Comparison of ENCODE assay signal across 13 cellular contexts in the genomic region with DNA sequence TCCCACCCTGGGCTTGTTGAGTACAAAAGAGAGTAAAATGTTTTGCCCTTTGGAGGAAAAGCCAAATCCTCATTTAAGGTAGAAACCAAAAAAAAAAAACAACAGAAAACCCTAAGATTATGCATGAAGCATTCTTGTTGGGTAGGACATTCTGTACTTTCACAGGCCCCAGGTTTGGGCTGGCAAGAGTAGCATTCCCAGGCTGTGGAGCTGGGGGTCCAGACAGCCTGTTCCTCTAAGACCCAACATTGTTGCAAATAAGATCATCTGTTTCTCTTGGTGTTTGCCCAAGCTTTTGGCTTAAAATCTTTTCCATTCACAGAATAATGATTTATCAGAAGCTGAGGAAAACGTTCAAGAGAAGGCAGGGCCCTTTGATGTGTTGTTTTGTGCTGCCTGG.
DNase-seq lines count a peak whose midpoint lies in the region; ATAC-seq and TF ChIP-seq lines count a peak whose summit lies in the region.
"Had no signal": no experiment of that assay in that cellular context is flagged by ENCODE, and none has a peak within 500 bp of the region (broad histone marks: within the 10 kb centered on the region; RNA-seq: fewer than 3 reads in every experiment).

No MANE protein-coding gene starts in this region.

- no peak for ATAC-seq in activated CD4-positive, alpha-beta T cell treated with anti-CD3 and anti-CD28 coated beads for 36 hours
- ATAC-seq in stimulated activated effector memory CD8-positive, alpha-beta T cell treated with anti-CD3 and anti-CD28 coated beads, Interleukin-12 subunit alpha, Interleukin-12 subunit beta, amount 100 ng/mL, for 72 hours, result no peak

- H3K4me1 Mint-ChIP-seq in activated CD4-positive, alpha-beta T cell treated with anti-CD3 and anti-CD28 coated beads for 36 hours, result peaks cover 34% of the 10 kb centered on the region
- H3K4me1 Mint-ChIP-seq in activated T-helper 1 cell treated with anti-CD3 and anti-CD28 coated beads, Interleukin-12 subunit alpha, Interleukin-12 subunit beta, Interleukin-2, Interleukin-4 antibody, amounts not matched to agents 30 ng/mL and 10 ng/mL and 1 ng/mL, durations not matched to agents 14 hours and 24 hours and 36 hours (ENCODE audit: low read depth), result peaks cover 67% of the 10 kb centered on the region
- H3K4me1 Mint-ChIP-seq in stimulated activated effector memory CD8-positive, alpha-beta T cell treated with anti-CD3 and anti-CD28 coated beads, Interleukin-12 subunit alpha, Interleukin-12 subunit beta, amount 100 ng/mL, for 72 hours, result peaks cover 45% of the 10 kb centered on the region

- no peaks in the 10 kb centered on the region for H3K9me3 Mint-ChIP-seq in activated CD4-positive, alpha-beta T cell treated with anti-CD3 and anti-CD28 coated beads for 36 hours (ENCODE audit: low read depth)
- no peaks in the 10 kb centered on the region for H3K9me3 Mint-ChIP-seq in activated T-helper 1 cell treated with anti-CD3 and anti-CD28 coated beads, Interleukin-12 subunit alpha, Interleukin-12 subunit beta, Interleukin-2, Interleukin-4 antibody, amounts not matched to agents 30 ng/mL and 10 ng/mL and 1 ng/mL, durations not matched to agents 14 hours and 24 hours and 36 hours
- no peaks in the 10 kb centered on the region for H3K9me3 Mint-ChIP-seq in stimulated activated effector memory CD8-positive, alpha-beta T cell treated with anti-CD3 and anti-CD28 coated beads, Interleukin-12 subunit alpha, Interleukin-12 subunit beta, amount 100 ng/mL, for 72 hours

- no peak overlapping the region for H3K27ac ChIP-seq in colonic mucosa
- H3K27ac ChIP-seq: suprapubic skin had no signal

- H3K4me3 ChIP-seq in fibroblast of mammary gland (ENCODE audit: control insufficient read depth, low read depth, low read length) (no peak overlapping the region), colonic mucosa (no peak overlapping the region)
- H3K4me3 ChIP-seq: suprapubic skin had no signal

- POLR2A ChIA-PET in activated CD4-positive, alpha-beta T cell treated with anti-CD3 and anti-CD28 coated beads for 36 hours (lab: Charles Lee), result no interaction called here

- peaks cover 59% of the 10 kb centered on the region for H3K36me3 Mint-ChIP-seq in activated CD4-positive, alpha-beta T cell treated with anti-CD3 and anti-CD28 coated beads for 36 hours (ENCODE audit: low read depth)
- peaks cover 86% of the 10 kb centered on the region for H3K36me3 Mint-ChIP-seq in activated T-helper 1 cell treated with anti-CD3 and anti-CD28 coated beads, Interleukin-12 subunit alpha, Interleukin-12 subunit beta, Interleukin-2, Interleukin-4 antibody, amounts not matched to agents 30 ng/mL and 10 ng/mL and 1 ng/mL, durations not matched to agents 14 hours and 24 hours and 36 hours (ENCODE audit: low read depth)
- peaks cover 95% of the 10 kb centered on the region for H3K36me3 Mint-ChIP-seq in stimulated activated effector memory CD8-positive, alpha-beta T cell treated with anti-CD3 and anti-CD28 coated beads, Interleukin-12 subunit alpha, Interleukin-12 subunit beta, amount 100 ng/mL, for 72 hours

- H3K4me3 Mint-ChIP-seq in activated CD4-positive, alpha-beta T cell treated with anti-CD3 and anti-CD28 coated beads for 36 hours, result no peak overlapping the region
- H3K4me3 Mint-ChIP-seq in activated T-helper 1 cell treated with anti-CD3 and anti-CD28 coated beads, Interleukin-12 subunit alpha, Interleukin-12 subunit beta, Interleukin-2, Interleukin-4 antibody, amounts not matched to agents 30 ng/mL and 10 ng/mL and 1 ng/mL, durations not matched to agents 14 hours and 24 hours and 36 hours, result no peak overlapping the region
- H3K4me3 Mint-ChIP-seq in stimulated activated effector memory CD8-positive, alpha-beta T cell treated with anti-CD3 and anti-CD28 coated beads, Interleukin-12 subunit alpha, Interleukin-12 subunit beta, amount 100 ng/mL, for 72 hours, result peak overlapping the region; percentile 66

- no peaks in the 10 kb centered on the region for H3K9me3 ChIP-seq in colonic mucosa
- H3K9me3 ChIP-seq: suprapubic skin had no signal

- no peak for DNase-seq in activated CD4-positive, alpha-beta T cell treated with anti-CD3 and anti-CD28 coated beads for 36 hours
- DNase-seq in activated CD4-positive, alpha-beta T cell treated with anti-CD3 and anti-CD28 coated beads for 4 hours, result no peak
- no peak for DNase-seq in activated T-helper 1 cell treated with anti-CD3 and anti-CD28 coated beads, Interleukin-12 subunit alpha, Interleukin-12 subunit beta, Interleukin-2, Interleukin-4 antibody, amounts not matched to agents 30 ng/mL and 10 ng/mL and 1 ng/mL, durations not matched to agents 14 hours and 24 hours and 36 hours (ENCODE audit: low spot score)
- DNase-seq in fibroblast of mammary gland (ENCODE audit: low read depth) (peak; percentile 33), colonic mucosa (no peak), dermis blood vessel endothelial cell (no peak)
- DNase-seq in stimulated activated effector memory CD8-positive, alpha-beta T cell treated with anti-CD3 and anti-CD28 coated beads, Interleukin-12 subunit alpha, Interleukin-12 subunit beta, amount 100 ng/mL, for 72 hours (ENCODE audit: low spot score in 2 of 2), result no peak
- DNase-seq in activated CD8-positive, alpha-beta memory T cell treated with anti-CD3 and anti-CD28 coated beads, Interleukin-2, amount 50 U/mL, for 48 hours, result no peak
- DNase-seq: activated gamma-delta T cell, NCI-H1048, NCI-H510A, RPMI8226 had no signal

- intact Hi-C loops in activated CD4-positive, alpha-beta T cell treated with anti-CD3 and anti-CD28 coated beads for 36 hours (cut with DNase I, micrococcal nuclease), result no loop called here
- intact Hi-C loops in activated T-helper 1 cell treated with anti-CD3 and anti-CD28 coated beads, Interleukin-12 subunit alpha, Interleukin-12 subunit beta, Interleukin-2, Interleukin-4 antibody, amounts not matched to agents 30 ng/mL and 10 ng/mL and 1 ng/mL, durations not matched to agents 14 hours and 24 hours and 36 hours (cut with micrococcal nuclease), result no loop called here
- intact Hi-C loops in colonic mucosa (cut with DNase I), result no loop called here

- no peak overlapping the region for H3K9ac ChIP-seq in colonic mucosa (ENCODE audit: low read depth in 2 of 2, low read length in 2 of 2)

- peak overlapping the region; percentile 93 for H3K27ac Mint-ChIP-seq in activated CD4-positive, alpha-beta T cell treated with anti-CD3 and anti-CD28 coated beads for 36 hours
- peak overlapping the region; percentile 96 for H3K27ac Mint-ChIP-seq in activated T-helper 1 cell treated with anti-CD3 and anti-CD28 coated beads, Interleukin-12 subunit alpha, Interleukin-12 subunit beta, Interleukin-2, Interleukin-4 antibody, amounts not matched to agents 30 ng/mL and 10 ng/mL and 1 ng/mL, durations not matched to agents 14 hours and 24 hours and 36 hours
- H3K27ac Mint-ChIP-seq in stimulated activated effector memory CD8-positive, alpha-beta T cell treated with anti-CD3 and anti-CD28 coated beads, Interleukin-12 subunit alpha, Interleukin-12 subunit beta, amount 100 ng/mL, for 72 hours, result peak overlapping the region; percentile 79

- CTCF ChIA-PET in activated CD4-positive, alpha-beta T cell treated with anti-CD3 and anti-CD28 coated beads for 36 hours (lab: Charles Lee), result interaction anchor here (0.9 to 5.7 kb wide), 5 partner anchors 9 to 190 kb away, joined by 3 to 39 read pairs (median 4); no protein-coding TSS in a partner anchor

- TF ChIP-seq CTCF in fibroblast of mammary gland (conservative IDR thresholded peaks at IDR 0.05; ENCODE audit: control insufficient read depth, insufficient read depth, low read depth, low read length) (no peak), colonic mucosa (IDR thresholded peaks at IDR 0.05) (no peak)

- H3K4me1 ChIP-seq in colonic mucosa, result peaks cover 9% of the 10 kb centered on the region

- H3K27me3 Mint-ChIP-seq in activated CD4-positive, alpha-beta T cell treated with anti-CD3 and anti-CD28 coated beads for 36 hours, result no peaks in the 10 kb centered on the region
- H3K27me3 Mint-ChIP-seq in activated T-helper 1 cell treated with anti-CD3 and anti-CD28 coated beads, Interleukin-12 subunit alpha, Interleukin-12 subunit beta, Interleukin-2, Interleukin-4 antibody, amounts not matched to agents 30 ng/mL and 10 ng/mL and 1 ng/mL, durations not matched to agents 14 hours and 24 hours and 36 hours (ENCODE audit: insufficient read depth), result no peaks in the 10 kb centered on the region

- H3K27me3 ChIP-seq in colonic mucosa, result no peaks in the 10 kb centered on the region
- H3K27me3 ChIP-seq: suprapubic skin had no signal

- H3K36me3 ChIP-seq in colonic mucosa, result peaks cover 6% of the 10 kb centered on the region
